In genomic region chr1:52842643-52843310, GRCh38 we compare ENCODE assay signal across 8 cellular contexts. TPM values are rescaled to one million over a fixed set of nuclear protein-coding genes. Genes with fewer than 3 reads are reported as not detected.
A peak's percentile ranks its signal among the peaks of the same experiment; 100 is the strongest.
DNase-seq lines count a peak whose midpoint lies in the region; ATAC-seq and TF ChIP-seq lines count a peak whose summit lies in the region.

TSS of gene ZYG11A (plus strand) at chr1:52842760. CDS start at chr1:52842884, 124 bp downstream.

- WGBS in right lobe of liver (ENCODE audit: insufficient coverage, low coverage, low lambda C conversion rate, missing lambda C conversion rate), result no CpG with 5 or more reads among the region's 88 CpGs

- peak; percentile 80 for ATAC-seq in WTC11
- peak; percentile 86 for ATAC-seq in central memory CD8-positive, alpha-beta T cell (replicated peaks; ENCODE audit: extremely low read depth, poor library complexity, severe bottlenecking)
- ATAC-seq in right lobe of liver, result peak; percentile 95 to 97 (median 96)

- no peaks in the 10 kb centered on the region for H3K27me3 ChIP-seq in right lobe of liver

- no peaks in the 10 kb centered on the region for H3K36me3 ChIP-seq in right lobe of liver

- CTCF ChIA-PET in WTC11 (lab: Charles Lee), result interaction anchor here (0.6 to 2.4 kb wide), 13 partner anchors 8 to 551 kb away, joined by 3 to 11 read pairs (median 4); partner anchors contain the start of genes ECHDC2 and SCP2

- intact Hi-C loops in right lobe of liver (cut with DNase I), result no loop called here

- no peak within 1 kb of the TSS for H3K27ac ChIP-seq in right lobe of liver

- H3K27ac Mint-ChIP-seq in HFFc6, result peak within 1 kb of the TSS; percentile 31; the same call in 1 of the 2 replicates
- H3K27ac Mint-ChIP-seq in WTC11, result no peak within 1 kb of the TSS
- no peak within 1 kb of the TSS for H3K27ac Mint-ChIP-seq in central memory CD8-positive, alpha-beta T cell (ENCODE audit: low read depth)

- no peak for TF ChIP-seq POLR2A in right lobe of liver (IDR thresholded peaks at IDR 0.05)

- peak within 1 kb of the TSS; percentile 53 to 67 (median 55) for H3K4me3 ChIP-seq in right lobe of liver

- DNase-seq in GM10266 (ENCODE audit: extremely low spot score) (peak; percentile 91), HFFc6 (peak; percentile 54), NCI-H1436 treated with DMSO at 0.1 percent for 48 hours (lab: John Stamatoyannopoulos, UW) (peak; percentile 52), WTC11 (ENCODE audit: low spot score) (peak; percentile 80), right lobe of liver (peak; percentile 61 to 82 (median 69)), putamen (ENCODE audit: low spot score) (no peak)
- DNase-seq in central memory CD8-positive, alpha-beta T cell (ENCODE audit: low spot score in 2 of 2), result peak; percentile 36 to 50
- DNase-seq in stimulated activated CD8-positive, alpha-beta memory T cell treated with anti-CD3 and anti-CD28 coated beads, Interleukin-12 subunit alpha, Interleukin-12 subunit beta, amount 100 ng/mL, for 1 hour (ENCODE audit: low read depth), result peak; percentile 22

- POLR2A ChIA-PET in WTC11 (lab: Charles Lee), result interaction anchor here (0.7 to 0.8 kb wide), 2 partner anchors 152 to 423 kb away, joined by 4 to 5 read pairs; no protein-coding TSS in a partner anchor

- H3K27me3 Mint-ChIP-seq in HFFc6 (ENCODE audit: insufficient read depth) (peaks cover 4% of the 10 kb centered on the region; the same call in 1 of the 2 replicates), WTC11 (ENCODE audit: low read depth) (peaks cover 37% of the 10 kb centered on the region)
- peaks cover 52% of the 10 kb centered on the region for H3K27me3 Mint-ChIP-seq in central memory CD8-positive, alpha-beta T cell

- peak; percentile 36 for TF ChIP-seq CTCF in GM10266 (IDR thresholded peaks at IDR 0.05; ENCODE audit: control insufficient read depth, insufficient read depth, low read depth, missing control alignments)
- peak; percentile 63 for TF ChIP-seq CTCF in HFFc6 (IDR thresholded peaks at IDR 0.05)
- TF ChIP-seq CTCF in WTC11 (IDR thresholded peaks at IDR 0.05), result no peak
- TF ChIP-seq CTCF in right lobe of liver (IDR thresholded peaks at IDR 0.05), result peak; percentile 28 to 46 (median 38)

- H3K9me3 Mint-ChIP-seq in HFFc6 (no peaks in the 10 kb centered on the region), WTC11 (no peaks in the 10 kb centered on the region)
- H3K9me3 Mint-ChIP-seq in central memory CD8-positive, alpha-beta T cell, result no peaks in the 10 kb centered on the region

- H3K4me1 Mint-ChIP-seq in HFFc6 (ENCODE audit: low read depth) (peaks cover 8% of the 10 kb centered on the region; the same call in 1 of the 2 replicates), WTC11 (peaks cover 9% of the 10 kb centered on the region)
- H3K4me1 Mint-ChIP-seq in central memory CD8-positive, alpha-beta T cell, result no peaks in the 10 kb centered on the region

- no peaks in the 10 kb centered on the region for H3K9me3 ChIP-seq in right lobe of liver

- H3K4me3 Mint-ChIP-seq in HFFc6 (peak within 1 kb of the TSS; percentile 77), WTC11 (peak within 1 kb of the TSS; percentile 80)
- H3K4me3 Mint-ChIP-seq in central memory CD8-positive, alpha-beta T cell, result peak within 1 kb of the TSS; percentile 70

- H3K36me3 Mint-ChIP-seq in HFFc6 (ENCODE audit: low read depth), result no peaks in the 10 kb centered on the region
- H3K36me3 Mint-ChIP-seq in WTC11, result no peaks in the 10 kb centered on the region
- H3K36me3 Mint-ChIP-seq in central memory CD8-positive, alpha-beta T cell (ENCODE audit: insufficient read depth), result no peaks in the 10 kb centered on the region

- no peaks in the 10 kb centered on the region for H3K4me1 ChIP-seq in right lobe of liver

TF ChIP-seq in WTC11, 78 proteins besides CTCF, POLR2A, EP300 and RAD21 (continues in another document):
- TF ChIP-seq ZSCAN18 (CRISPR knock-in tag; IDR thresholded peaks at IDR 0.05), result no peak
- 0 out of 2 replicates have a peak, but pooled peaks have one; percentile 61 for TF ChIP-seq AFF4 (CRISPR knock-in tag; IDR thresholded peaks at IDR 0.05; ENCODE audit: borderline replicate concordance)
- no peak for TF ChIP-seq ZNF416 (CRISPR knock-in tag; IDR thresholded peaks at IDR 0.05)
- peak; percentile 91 for TF ChIP-seq MYBL2 (CRISPR knock-in tag; IDR thresholded peaks at IDR 0.05)
- peak; percentile 69; the same call in 1 of the 2 replicates for TF ChIP-seq ATF2 (CRISPR knock-in tag; IDR thresholded peaks at IDR 0.05; ENCODE audit: borderline replicate concordance, low read depth)
- TF ChIP-seq ZNF532 (CRISPR knock-in tag; IDR thresholded peaks at IDR 0.05; ENCODE audit: borderline replicate concordance), result no peak

RNA-seq across cellular contexts. Expression of gene ZYG11A, which starts in this region (rescaled TPM):
- total RNA-seq in HFFc6 (2021; fragmentation: NEBNext Ultra II Directional; extraction: Animal tissue kit (Norgen Biotek cat#: 25700)), result 1 to 10 TPM in 1 of 6 experiments, under 1 TPM in 5; 0.26 to 1.0 (median 0.67) TPM
- total RNA-seq in WTC11 (2021), result 5.2 to 7.3 TPM (median 6.1 TPM) in 3 replicates
- total RNA-seq in right lobe of liver, result 1 to 10 TPM in 3 of 6 experiments, under 1 TPM in 3; 0.22 to 1.5 (median 1.0) TPM
